23 cellular contexts compared by ENCODE assay signal in the genomic region with DNA sequence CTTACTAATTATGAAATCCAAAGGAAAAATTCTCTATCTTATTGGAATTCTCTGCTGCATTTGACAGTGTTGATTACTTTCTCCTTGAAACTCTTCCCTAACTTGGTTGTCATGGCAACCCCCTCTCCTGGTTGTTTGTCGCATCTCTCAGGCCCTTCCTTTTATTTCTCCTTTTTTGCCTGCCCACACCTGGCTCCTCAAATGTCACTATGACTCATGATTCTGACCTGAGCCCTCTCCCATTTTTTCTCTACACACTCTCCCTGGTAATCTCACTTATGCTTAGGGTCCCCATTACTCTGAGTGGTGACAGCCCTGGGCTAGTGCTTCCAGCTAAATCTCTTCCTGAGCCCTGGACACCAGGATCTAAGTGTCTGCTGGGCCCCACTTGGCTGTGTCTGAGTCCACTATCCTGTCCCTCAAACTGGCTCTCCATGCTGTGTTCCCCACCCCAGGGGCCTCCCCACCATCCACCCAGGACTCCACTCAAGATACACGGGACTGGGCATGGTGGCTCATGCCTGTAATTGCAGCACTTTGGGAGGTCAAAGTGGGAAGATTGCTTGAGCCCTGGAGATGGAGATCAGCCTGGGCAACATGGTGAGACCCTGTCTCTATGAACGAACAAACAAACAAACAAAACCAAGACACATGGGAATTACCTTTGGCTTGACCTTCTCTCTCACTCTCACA. TPM values are rescaled to one million over a fixed set of nuclear protein-coding genes. Genes with fewer than 3 reads are reported as not detected.
DNase-seq lines count a peak whose midpoint lies in the region; ATAC-seq, FAIRE-seq and TF ChIP-seq lines count a peak whose summit lies in the region.
"Had no signal": no experiment of that assay in that cellular context is flagged by ENCODE, and none has a peak within 500 bp of the region (broad histone marks: within the 10 kb centered on the region; RNA-seq: fewer than 3 reads in every experiment).

No MANE protein-coding gene starts in this region.

- in situ Hi-C loops in K562 (cut with MboI) = no loop called here

- H3K9ac ChIP-seq in K562 (ENCODE audit: insufficient read depth in 1 of 2, low read depth in 2 of 2, low read length in 2 of 2) = no peak overlapping the region
- no peak overlapping the region for H3K9ac ChIP-seq in neural progenitor cell
- H3K9ac ChIP-seq: BLaER1 treated with 17β-estradiol and CSF1 and Interleukin-3, amounts not matched to agents 10 nM and 100 nM had no signal

- no peaks in the 10 kb centered on the region for H3K9me1 ChIP-seq in K562 (ENCODE audit: control insufficient read depth, insufficient read depth, low read length)

- DNase-seq in NCI-H2227 (lab: John Stamatoyannopoulos, UW; ENCODE audit: unreplicated experiment) = peak; percentile 43
- DNase-seq in NCI-H2227 treated with DMSO at 0.1 percent for 48 hours (lab: John Stamatoyannopoulos, UW) = no peak
- peak; percentile 15 for DNase-seq in LHCN-M2 (ENCODE audit: low read depth)
- DNase-seq in K562 (ENCODE audit: extremely low read depth in 1 of 4, low spot score in 3 of 4) = no peak
- peak; percentile 59 for DNase-seq in neural progenitor cell (ENCODE audit: low spot score)
- no peak for DNase-seq in T-helper 2 cell
- no peak for DNase-seq in activated CD4-positive, alpha-beta T cell treated with anti-CD3 and anti-CD28 coated beads for 1 hour
- DNase-seq: activated CD4-positive, alpha-beta memory T cell treated with anti-CD3 and anti-CD28 coated beads, Interleukin-2, amount 10 ng/mL, durations not matched to agents 7 days and 5 days; activated naive CD4-positive, alpha-beta T cell treated with anti-CD3 and anti-CD28 coated beads, Interleukin-2, amount 10 ng/mL, durations not matched to agents 7 days and 5 days; activated T-cell treated with anti-CD3 and anti-CD28 coated beads, Interleukin-2, amount 50 U/mL, for 1 hour; dorsolateral prefrontal cortex; HCEC 1CT; left ventricle myocardium inferior; NCI-H1092 treated with DMSO at 0.1 percent for 48 hours; NCI-H226; right cardiac atrium; stimulated activated naive CD4-positive, alpha-beta T cell; T-cell had no signal

- no peak for ATAC-seq in K562
- ATAC-seq in GM18520 (IDR thresholded peaks at IDR 0.05; ENCODE audit: unreplicated experiment) = no peak
- ATAC-seq: body of pancreas, T-cell had no signal

- BruUV-seq in K562 (replicated peaks; lab: Mats Ljungman, UMichigan) = no TSS peak

- H3K27ac ChIP-seq in K562 (ENCODE audit: extremely low read depth, low read depth, low read length) (no peak overlapping the region), neural progenitor cell (no peak overlapping the region)
- H3K27ac ChIP-seq: BLaER1 treated with 17β-estradiol and CSF1 and Interleukin-3, amounts not matched to agents 10 nM and 100 nM; body of pancreas; left ventricle myocardium inferior; neutrophil had no signal

- no peaks in the 10 kb centered on the region for H3K9me3 Mint-ChIP-seq in neural progenitor cell
- H3K9me3 Mint-ChIP-seq: activated CD4-positive, alpha-beta memory T cell treated with anti-CD3 and anti-CD28 coated beads, Interleukin-2, amount 10 ng/mL, durations not matched to agents 7 days and 5 days; activated naive CD4-positive, alpha-beta T cell treated with anti-CD3 and anti-CD28 coated beads, Interleukin-2, amount 10 ng/mL, durations not matched to agents 7 days and 5 days; T-cell had no signal

- POLR2A ChIA-PET in K562 (lab: Yijun Ruan, JAX) = no interaction called here

- 20% methylated on average over 3 of the region's 3 CpGs for WGBS in K562 (ENCODE audit: insufficient coverage, low coverage, missing lambda C conversion rate)

- H3K4me2 ChIP-seq in K562 (ENCODE audit: insufficient read depth, low read length) = no peak overlapping the region
- H3K4me2 ChIP-seq in neural progenitor cell = no peak overlapping the region
- H3K4me2 ChIP-seq: BLaER1 treated with 17β-estradiol and CSF1 and Interleukin-3, amounts not matched to agents 10 nM and 100 nM had no signal

- FAIRE-seq in K562 (lab: Jason Lieb, UNC) = no peak
- FAIRE-seq: A204.1 had no signal

- H4K20me1 ChIP-seq in K562 (replicated peaks; ENCODE audit: control insufficient read depth, insufficient read depth, low read length) (peaks cover 12% of the 10 kb centered on the region; the same call in 1 of the 2 replicates), neural progenitor cell (ENCODE audit: low read depth) (peaks cover 39% of the 10 kb centered on the region)

- no peak for TF ChIP-seq POLR2A in K562 (conservative IDR thresholded peaks at IDR 0.05)

- no peak for TF ChIP-seq RAD21 in K562 (CRISPR knock-in tag; conservative IDR thresholded peaks at IDR 0.05 in 1 of 2, IDR thresholded peaks at IDR 0.05 in 1 of 2)

- no peak overlapping the region for H3K27ac Mint-ChIP-seq in neural progenitor cell
- H3K27ac Mint-ChIP-seq: activated CD4-positive, alpha-beta memory T cell treated with anti-CD3 and anti-CD28 coated beads, Interleukin-2, amount 10 ng/mL, durations not matched to agents 7 days and 5 days; activated naive CD4-positive, alpha-beta T cell treated with anti-CD3 and anti-CD28 coated beads, Interleukin-2, amount 10 ng/mL, durations not matched to agents 7 days and 5 days; T-cell had no signal

- H3K4me1 Mint-ChIP-seq in neural progenitor cell = no peaks in the 10 kb centered on the region
- H3K4me1 Mint-ChIP-seq: activated CD4-positive, alpha-beta memory T cell treated with anti-CD3 and anti-CD28 coated beads, Interleukin-2, amount 10 ng/mL, durations not matched to agents 7 days and 5 days; activated naive CD4-positive, alpha-beta T cell treated with anti-CD3 and anti-CD28 coated beads, Interleukin-2, amount 10 ng/mL, durations not matched to agents 7 days and 5 days had no signal

- H3K27me3 Mint-ChIP-seq in neural progenitor cell (ENCODE audit: insufficient read depth, low read depth) = no peaks in the 10 kb centered on the region
- H3K27me3 Mint-ChIP-seq: activated CD4-positive, alpha-beta memory T cell treated with anti-CD3 and anti-CD28 coated beads, Interleukin-2, amount 10 ng/mL, durations not matched to agents 7 days and 5 days; activated naive CD4-positive, alpha-beta T cell treated with anti-CD3 and anti-CD28 coated beads, Interleukin-2, amount 10 ng/mL, durations not matched to agents 7 days and 5 days; T-cell had no signal

- no peaks in the 10 kb centered on the region for H3K36me3 ChIP-seq in K562 (ENCODE audit: control insufficient read depth, insufficient read depth, low read length)
- H3K36me3 ChIP-seq in neural progenitor cell = no peaks in the 10 kb centered on the region

- no peak overlapping the region for H2AFZ ChIP-seq in K562 (ENCODE audit: low read depth, low read length)
- H2AFZ ChIP-seq in neural progenitor cell (replicated peaks) = no peak overlapping the region

- H3K27me3 ChIP-seq in K562 (ENCODE audit: control insufficient read depth in 2 of 2, insufficient read depth in 2 of 2, low read length in 2 of 2) (no peaks in the 10 kb centered on the region), neural progenitor cell (no peaks in the 10 kb centered on the region)
- H3K27me3 ChIP-seq: BLaER1 treated with 17β-estradiol and CSF1 and Interleukin-3, amounts not matched to agents 10 nM and 100 nM; body of pancreas; dorsolateral prefrontal cortex; neutrophil had no signal

- H3K36me3 Mint-ChIP-seq in neural progenitor cell = peaks cover 2% of the 10 kb centered on the region
- H3K36me3 Mint-ChIP-seq: activated naive CD4-positive, alpha-beta T cell treated with anti-CD3 and anti-CD28 coated beads, Interleukin-2, amount 10 ng/mL, durations not matched to agents 7 days and 5 days; T-cell had no signal

- H3K4me3 ChIP-seq in K562 (no peak overlapping the region), neural progenitor cell (no peak overlapping the region)
- H3K4me3 ChIP-seq: BLaER1 treated with 17β-estradiol and CSF1 and Interleukin-3, amounts not matched to agents 10 nM and 100 nM; body of pancreas; dorsolateral prefrontal cortex; left ventricle myocardium inferior had no signal

- H3K4me3 Mint-ChIP-seq in neural progenitor cell = no peak overlapping the region
- H3K4me3 Mint-ChIP-seq: activated CD4-positive, alpha-beta memory T cell treated with anti-CD3 and anti-CD28 coated beads, Interleukin-2, amount 10 ng/mL, durations not matched to agents 7 days and 5 days; activated naive CD4-positive, alpha-beta T cell treated with anti-CD3 and anti-CD28 coated beads, Interleukin-2, amount 10 ng/mL, durations not matched to agents 7 days and 5 days; T-cell had no signal

- H3F3A ChIP-seq in neural progenitor cell (ENCODE audit: low read depth) = peaks cover 28% of the 10 kb centered on the region

- no peak for TF ChIP-seq EP300 in K562 (IDR thresholded peaks at IDR 0.05; ENCODE audit: low read length)

- H3K4me1 ChIP-seq in K562 (replicated peaks in 1 of 2; ENCODE audit: control insufficient read depth in 2 of 2, insufficient read depth in 2 of 2, low read length in 2 of 2) (no peaks in the 10 kb centered on the region; a peak in 1 of 5 replicates), neural progenitor cell (peaks cover 20% of the 10 kb centered on the region)
- H3K4me1 ChIP-seq: body of pancreas had no signal

- no peaks in the 10 kb centered on the region for H3K9me3 ChIP-seq in K562 (replicated peaks; ENCODE audit: control insufficient read depth, insufficient read depth, low read depth, low read length)
- no peaks in the 10 kb centered on the region for H3K9me3 ChIP-seq in neural progenitor cell (ENCODE audit: low read depth)
- H3K9me3 ChIP-seq: BLaER1 treated with 17β-estradiol and CSF1 and Interleukin-3, amounts not matched to agents 10 nM and 100 nM; body of pancreas; left ventricle myocardium inferior; neutrophil had no signal

- intact Hi-C loops in K562 (cut with micrococcal nuclease) = no loop called here

- H3K79me2 ChIP-seq in K562 (ENCODE audit: control insufficient read depth, insufficient read depth, low read length) (no peaks in the 10 kb centered on the region), neural progenitor cell (ENCODE audit: low read depth) (no peaks in the 10 kb centered on the region)

- CTCF ChIA-PET in K562 (lab: Yijun Ruan, JAX; ENCODE audit: low intra/inter-chr PET ratio) = no interaction called here

- TF ChIP-seq CTCF in K562 (IDR thresholded peaks at IDR 0.05 in 2 of 3, conservative IDR thresholded peaks at IDR 0.05 in 1 of 3; ENCODE audit: insufficient read depth in 2 of 3, low read depth in 1 of 3, low read length in 3 of 3) (no peak), neural progenitor cell (IDR thresholded peaks at IDR 0.05) (no peak)

RNA-seq across cellular contexts. Expression of gene NNAT, which starts 16.5 kb away (rescaled TPM):
- total RNA-seq in LHCN-M2 (2014; rRNA removed) (0.26 TPM in 1 of 2 replicates, not detected in the other), K562 (2014; rRNA removed) (not detected in 2 replicates), K562 (2014; rRNA removed; fragmentation: Illumina TruSeq; extraction: Trizol) (not detected in 2 replicates), K562 (2015; rRNA removed; fragmentation: Illumina TruSeq; extraction: Trizol) (not detected in 2 replicates), K562 (2021) (0.13 TPM in 1 of 2 replicates, not detected in the other), neural progenitor cell (ENCODE audit: low replicate concordance) (0.37 TPM in 1 of 2 replicates, not detected in the other)
- 1.3 TPM for polyA plus RNA-seq in LHCN-M2 (2012)
- not detected in 2 replicates for total RNA-seq in K562 (2011; cell fraction: chromatin; rRNA removed; ENCODE audit: low replicate concordance)
- not detected in 2 replicates for total RNA-seq in K562 (2011; cell fraction: nucleolus; rRNA removed)
- not detected in 2 replicates for total RNA-seq in K562 (2011; cell fraction: nucleoplasm; rRNA removed)
- polyA plus RNA-seq in K562 (2011; rRNA removed) (not detected in 2 replicates), K562 (2014; fragmentation: Illumina TruSeq; extraction: Trizol) (not detected in 2 replicates), K562 (2014; fragmentation: Nextera tagmentation; extraction: Ambion mirVana) (not detected), K562 (2014; rRNA removed) (not detected in 2 replicates)
- not detected in 2 replicates for polyA plus RNA-seq in K562 (2011; cell fraction: cytosol; rRNA removed)
- polyA plus RNA-seq in K562 (2011; cell fraction: nucleus; rRNA removed) = not detected in 2 replicates
- polyA plus RNA-seq in K562 (2012) = 0.34 and 0.64 TPM in 2 replicates
- not detected in 2 replicates for polyA minus RNA-seq in K562 (2011; rRNA and poly(A)+ RNA removed)
- not detected in 2 replicates for polyA minus RNA-seq in K562 (2011; cell fraction: cytosol; rRNA and poly(A)+ RNA removed)
- not detected in 2 replicates for polyA minus RNA-seq in K562 (2011; cell fraction: nucleus; rRNA and poly(A)+ RNA removed)
- total RNA-seq: activated CD4-positive, alpha-beta memory T cell treated with anti-CD3 and anti-CD28 coated beads, Interleukin-2, amount 10 ng/mL, durations not matched to agents 7 days and 5 days had no signal

RNA-seq across cellular contexts. Expression of gene BLCAP, which starts 23.1 kb away (rescaled TPM):
- total RNA-seq in LHCN-M2 (2014; rRNA removed) (82.2 and 108 TPM in 2 replicates), K562 (2014; rRNA removed) (20.6 and 24.2 TPM in 2 replicates), K562 (2014; rRNA removed; fragmentation: Illumina TruSeq; extraction: Trizol) (19.6 and 21.0 TPM in 2 replicates), K562 (2015; rRNA removed; fragmentation: Illumina TruSeq; extraction: Trizol) (26.4 and 27.6 TPM in 2 replicates), K562 (2021) (30.1 and 34.0 TPM in 2 replicates), neural progenitor cell (ENCODE audit: low replicate concordance) (46.4 and 74.3 TPM in 2 replicates)
- 86.2 TPM for polyA plus RNA-seq in LHCN-M2 (2012)
- 43.7 and 53.8 TPM in 2 replicates for total RNA-seq in K562 (2011; cell fraction: chromatin; rRNA removed; ENCODE audit: low replicate concordance)
- 36.5 and 40.0 TPM in 2 replicates for total RNA-seq in K562 (2011; cell fraction: nucleolus; rRNA removed)
- total RNA-seq in K562 (2011; cell fraction: nucleoplasm; rRNA removed) = 62.1 and 86.8 TPM in 2 replicates
- polyA plus RNA-seq in K562 (2011; rRNA removed) (29.6 and 41.5 TPM in 2 replicates), K562 (2014; fragmentation: Illumina TruSeq; extraction: Trizol) (31.5 and 31.9 TPM in 2 replicates), K562 (2014; fragmentation: Nextera tagmentation; extraction: Ambion mirVana) (10 to 100 TPM; 16.9 to 17.3 TPM), K562 (2014; rRNA removed) (37.1 and 38.9 TPM in 2 replicates)
- 47.2 and 47.4 TPM in 2 replicates for polyA plus RNA-seq in K562 (2011; cell fraction: cytosol; rRNA removed)
- 31.4 and 37.8 TPM in 2 replicates for polyA plus RNA-seq in K562 (2011; cell fraction: nucleus; rRNA removed)
- 25.2 and 30.6 TPM in 2 replicates for polyA plus RNA-seq in K562 (2012)
- polyA minus RNA-seq in K562 (2011; rRNA and poly(A)+ RNA removed) = 23.6 and 40.0 TPM in 2 replicates
- 11.2 and 17.5 TPM in 2 replicates for polyA minus RNA-seq in K562 (2011; cell fraction: cytosol; rRNA and poly(A)+ RNA removed)
- polyA minus RNA-seq in K562 (2011; cell fraction: nucleus; rRNA and poly(A)+ RNA removed) = 9.4 and 10.1 TPM in 2 replicates

Comparison
In these comparisons a context has a peak if more than half of its experiments do, and no peak if none do; other contexts are left out.
1. DNase-seq: peak in NCI-H2227 (single experiment), LHCN-M2 (single experiment) and neural progenitor cell (single experiment); none in NCI-H2227 treated with DMSO at 0.1 percent for 48 hours (single experiment), K562 (0 of 4), T-helper 2 cell (0 of 5) and activated CD4-positive, alpha-beta T cell treated with anti-CD3 and anti-CD28 coated beads for 1 hour (single experiment).